ENCODE assay signal across 1 cellular context in the genomic region with DNA sequence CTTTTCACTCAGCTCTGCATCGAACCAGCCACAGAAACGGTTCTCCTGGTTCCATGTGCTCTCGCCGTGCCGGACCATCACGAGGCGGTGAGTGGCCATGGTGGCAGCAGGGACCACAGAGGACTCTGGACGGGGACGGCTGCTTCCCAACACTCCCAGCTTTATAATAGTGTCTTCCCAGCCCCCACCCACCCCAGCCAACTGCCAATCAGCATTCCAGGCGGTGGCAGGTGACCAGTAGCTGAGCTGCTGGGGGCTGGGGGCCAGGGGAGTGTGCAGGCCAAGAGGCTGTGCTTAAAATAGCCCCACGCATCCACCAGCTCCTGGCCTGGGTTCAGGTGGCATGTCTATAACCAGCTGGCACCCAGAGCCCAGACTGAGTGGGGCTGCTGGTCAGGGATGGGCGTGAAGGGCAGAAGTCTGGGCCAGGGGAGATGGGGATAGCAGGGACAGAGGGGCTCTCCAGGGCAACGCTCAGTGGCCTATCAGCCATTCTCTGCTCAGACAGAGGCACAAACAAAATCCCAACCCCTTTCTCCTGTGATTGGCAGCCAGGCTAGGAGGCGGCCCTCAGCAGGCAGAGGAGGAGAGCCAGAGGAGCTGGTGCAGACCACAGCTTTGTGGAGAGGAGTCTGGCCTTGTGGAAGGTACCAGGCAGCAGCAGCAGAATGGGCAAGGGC.
A peak's percentile ranks its signal among the peaks of the same experiment; 100 is the strongest.
TF ChIP-seq lines count a peak whose summit lies in the region.

A gene (minus strand): TSS at position 137 of the 680 bp plus-strand sequence. CDS start 38 bp downstream, at position 99.

TF ChIP-seq in WTC11, 78 proteins besides CTCF, POLR2A, EP300 and RAD21 (continued from another document):
- TF ChIP-seq, protein P1, sequence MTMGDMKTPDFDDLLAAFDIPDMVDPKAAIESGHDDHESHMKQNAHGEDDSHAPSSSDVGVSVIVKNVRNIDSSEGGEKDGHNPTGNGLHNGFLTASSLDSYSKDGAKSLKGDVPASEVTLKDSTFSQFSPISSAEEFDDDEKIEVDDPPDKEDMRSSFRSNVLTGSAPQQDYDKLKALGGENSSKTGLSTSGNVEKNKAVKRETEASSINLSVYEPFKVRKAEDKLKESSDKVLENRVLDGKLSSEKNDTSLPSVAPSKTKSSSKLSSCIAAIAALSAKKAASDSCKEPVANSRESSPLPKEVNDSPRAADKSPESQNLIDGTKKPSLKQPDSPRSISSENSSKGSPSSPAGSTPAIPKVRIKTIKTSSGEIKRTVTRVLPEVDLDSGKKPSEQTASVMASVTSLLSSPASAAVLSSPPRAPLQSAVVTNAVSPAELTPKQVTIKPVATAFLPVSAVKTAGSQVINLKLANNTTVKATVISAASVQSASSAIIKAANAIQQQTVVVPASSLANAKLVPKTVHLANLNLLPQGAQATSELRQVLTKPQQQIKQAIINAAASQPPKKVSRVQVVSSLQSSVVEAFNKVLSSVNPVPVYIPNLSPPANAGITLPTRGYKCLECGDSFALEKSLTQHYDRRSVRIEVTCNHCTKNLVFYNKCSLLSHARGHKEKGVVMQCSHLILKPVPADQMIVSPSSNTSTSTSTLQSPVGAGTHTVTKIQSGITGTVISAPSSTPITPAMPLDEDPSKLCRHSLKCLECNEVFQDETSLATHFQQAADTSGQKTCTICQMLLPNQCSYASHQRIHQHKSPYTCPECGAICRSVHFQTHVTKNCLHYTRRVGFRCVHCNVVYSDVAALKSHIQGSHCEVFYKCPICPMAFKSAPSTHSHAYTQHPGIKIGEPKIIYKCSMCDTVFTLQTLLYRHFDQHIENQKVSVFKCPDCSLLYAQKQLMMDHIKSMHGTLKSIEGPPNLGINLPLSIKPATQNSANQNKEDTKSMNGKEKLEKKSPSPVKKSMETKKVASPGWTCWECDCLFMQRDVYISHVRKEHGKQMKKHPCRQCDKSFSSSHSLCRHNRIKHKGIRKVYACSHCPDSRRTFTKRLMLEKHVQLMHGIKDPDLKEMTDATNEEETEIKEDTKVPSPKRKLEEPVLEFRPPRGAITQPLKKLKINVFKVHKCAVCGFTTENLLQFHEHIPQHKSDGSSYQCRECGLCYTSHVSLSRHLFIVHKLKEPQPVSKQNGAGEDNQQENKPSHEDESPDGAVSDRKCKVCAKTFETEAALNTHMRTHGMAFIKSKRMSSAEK (CRISPR knock-in tag; IDR thresholded peaks at IDR 0.05; ENCODE audit: borderline replicate concordance), result no peak
- TF ChIP-seq SMAD4 (CRISPR knock-in tag; IDR thresholded peaks at IDR 0.05) (no peak), SP1 (CRISPR knock-in tag; conservative IDR thresholded peaks at IDR 0.05) (0 out of 2 replicates have a peak, but pooled peaks have one; percentile 28), ETV6 (CRISPR knock-in tag; IDR thresholded peaks at IDR 0.05) (no peak), ZBTB21 (CRISPR knock-in tag; IDR thresholded peaks at IDR 0.05; ENCODE audit: borderline replicate concordance) (no peak), SOX15 (CRISPR knock-in tag; IDR thresholded peaks at IDR 0.05) (no peak)
- TF ChIP-seq, protein P2, sequence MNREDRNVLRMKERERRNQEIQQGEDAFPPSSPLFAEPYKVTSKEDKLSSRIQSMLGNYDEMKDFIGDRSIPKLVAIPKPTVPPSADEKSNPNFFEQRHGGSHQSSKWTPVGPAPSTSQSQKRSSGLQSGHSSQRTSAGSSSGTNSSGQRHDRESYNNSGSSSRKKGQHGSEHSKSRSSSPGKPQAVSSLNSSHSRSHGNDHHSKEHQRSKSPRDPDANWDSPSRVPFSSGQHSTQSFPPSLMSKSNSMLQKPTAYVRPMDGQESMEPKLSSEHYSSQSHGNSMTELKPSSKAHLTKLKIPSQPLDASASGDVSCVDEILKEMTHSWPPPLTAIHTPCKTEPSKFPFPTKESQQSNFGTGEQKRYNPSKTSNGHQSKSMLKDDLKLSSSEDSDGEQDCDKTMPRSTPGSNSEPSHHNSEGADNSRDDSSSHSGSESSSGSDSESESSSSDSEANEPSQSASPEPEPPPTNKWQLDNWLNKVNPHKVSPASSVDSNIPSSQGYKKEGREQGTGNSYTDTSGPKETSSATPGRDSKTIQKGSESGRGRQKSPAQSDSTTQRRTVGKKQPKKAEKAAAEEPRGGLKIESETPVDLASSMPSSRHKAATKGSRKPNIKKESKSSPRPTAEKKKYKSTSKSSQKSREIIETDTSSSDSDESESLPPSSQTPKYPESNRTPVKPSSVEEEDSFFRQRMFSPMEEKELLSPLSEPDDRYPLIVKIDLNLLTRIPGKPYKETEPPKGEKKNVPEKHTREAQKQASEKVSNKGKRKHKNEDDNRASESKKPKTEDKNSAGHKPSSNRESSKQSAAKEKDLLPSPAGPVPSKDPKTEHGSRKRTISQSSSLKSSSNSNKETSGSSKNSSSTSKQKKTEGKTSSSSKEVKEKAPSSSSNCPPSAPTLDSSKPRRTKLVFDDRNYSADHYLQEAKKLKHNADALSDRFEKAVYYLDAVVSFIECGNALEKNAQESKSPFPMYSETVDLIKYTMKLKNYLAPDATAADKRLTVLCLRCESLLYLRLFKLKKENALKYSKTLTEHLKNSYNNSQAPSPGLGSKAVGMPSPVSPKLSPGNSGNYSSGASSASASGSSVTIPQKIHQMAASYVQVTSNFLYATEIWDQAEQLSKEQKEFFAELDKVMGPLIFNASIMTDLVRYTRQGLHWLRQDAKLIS (CRISPR knock-in tag; IDR thresholded peaks at IDR 0.05; ENCODE audit: borderline replicate concordance), result no peak
- TF ChIP-seq, protein P3, sequence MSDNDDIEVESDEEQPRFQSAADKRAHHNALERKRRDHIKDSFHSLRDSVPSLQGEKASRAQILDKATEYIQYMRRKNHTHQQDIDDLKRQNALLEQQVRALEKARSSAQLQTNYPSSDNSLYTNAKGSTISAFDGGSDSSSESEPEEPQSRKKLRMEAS (CRISPR knock-in tag; IDR thresholded peaks at IDR 0.05), result 0 out of 2 replicates have a peak, but pooled peaks have one; percentile 1
- TF ChIP-seq, protein P4, sequence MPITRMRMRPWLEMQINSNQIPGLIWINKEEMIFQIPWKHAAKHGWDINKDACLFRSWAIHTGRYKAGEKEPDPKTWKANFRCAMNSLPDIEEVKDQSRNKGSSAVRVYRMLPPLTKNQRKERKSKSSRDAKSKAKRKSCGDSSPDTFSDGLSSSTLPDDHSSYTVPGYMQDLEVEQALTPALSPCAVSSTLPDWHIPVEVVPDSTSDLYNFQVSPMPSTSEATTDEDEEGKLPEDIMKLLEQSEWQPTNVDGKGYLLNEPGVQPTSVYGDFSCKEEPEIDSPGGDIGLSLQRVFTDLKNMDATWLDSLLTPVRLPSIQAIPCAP (CRISPR knock-in tag; IDR thresholded peaks at IDR 0.05), result no peak
- TF ChIP-seq, protein P5, sequence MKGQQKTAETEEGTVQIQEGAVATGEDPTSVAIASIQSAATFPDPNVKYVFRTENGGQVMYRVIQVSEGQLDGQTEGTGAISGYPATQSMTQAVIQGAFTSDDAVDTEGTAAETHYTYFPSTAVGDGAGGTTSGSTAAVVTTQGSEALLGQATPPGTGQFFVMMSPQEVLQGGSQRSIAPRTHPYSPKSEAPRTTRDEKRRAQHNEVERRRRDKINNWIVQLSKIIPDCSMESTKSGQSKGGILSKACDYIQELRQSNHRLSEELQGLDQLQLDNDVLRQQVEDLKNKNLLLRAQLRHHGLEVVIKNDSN (CRISPR knock-in tag; IDR thresholded peaks at IDR 0.05), result peak; percentile 37; the same call in 1 of the 2 replicates
- TF ChIP-seq, protein P6, sequence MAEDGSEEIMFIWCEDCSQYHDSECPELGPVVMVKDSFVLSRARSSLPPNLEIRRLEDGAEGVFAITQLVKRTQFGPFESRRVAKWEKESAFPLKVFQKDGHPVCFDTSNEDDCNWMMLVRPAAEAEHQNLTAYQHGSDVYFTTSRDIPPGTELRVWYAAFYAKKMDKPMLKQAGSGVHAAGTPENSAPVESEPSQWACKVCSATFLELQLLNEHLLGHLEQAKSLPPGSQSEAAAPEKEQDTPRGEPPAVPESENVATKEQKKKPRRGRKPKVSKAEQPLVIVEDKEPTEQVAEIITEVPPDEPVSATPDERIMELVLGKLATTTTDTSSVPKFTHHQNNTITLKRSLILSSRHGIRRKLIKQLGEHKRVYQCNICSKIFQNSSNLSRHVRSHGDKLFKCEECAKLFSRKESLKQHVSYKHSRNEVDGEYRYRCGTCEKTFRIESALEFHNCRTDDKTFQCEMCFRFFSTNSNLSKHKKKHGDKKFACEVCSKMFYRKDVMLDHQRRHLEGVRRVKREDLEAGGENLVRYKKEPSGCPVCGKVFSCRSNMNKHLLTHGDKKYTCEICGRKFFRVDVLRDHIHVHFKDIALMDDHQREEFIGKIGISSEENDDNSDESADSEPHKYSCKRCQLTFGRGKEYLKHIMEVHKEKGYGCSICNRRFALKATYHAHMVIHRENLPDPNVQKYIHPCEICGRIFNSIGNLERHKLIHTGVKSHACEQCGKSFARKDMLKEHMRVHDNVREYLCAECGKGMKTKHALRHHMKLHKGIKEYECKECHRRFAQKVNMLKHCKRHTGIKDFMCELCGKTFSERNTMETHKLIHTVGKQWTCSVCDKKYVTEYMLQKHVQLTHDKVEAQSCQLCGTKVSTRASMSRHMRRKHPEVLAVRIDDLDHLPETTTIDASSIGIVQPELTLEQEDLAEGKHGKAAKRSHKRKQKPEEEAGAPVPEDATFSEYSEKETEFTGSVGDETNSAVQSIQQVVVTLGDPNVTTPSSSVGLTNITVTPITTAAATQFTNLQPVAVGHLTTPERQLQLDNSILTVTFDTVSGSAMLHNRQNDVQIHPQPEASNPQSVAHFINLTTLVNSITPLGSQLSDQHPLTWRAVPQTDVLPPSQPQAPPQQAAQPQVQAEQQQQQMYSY (CRISPR knock-in tag; IDR thresholded peaks at IDR 0.05), result peak; percentile 94
- TF ChIP-seq, protein P7, sequence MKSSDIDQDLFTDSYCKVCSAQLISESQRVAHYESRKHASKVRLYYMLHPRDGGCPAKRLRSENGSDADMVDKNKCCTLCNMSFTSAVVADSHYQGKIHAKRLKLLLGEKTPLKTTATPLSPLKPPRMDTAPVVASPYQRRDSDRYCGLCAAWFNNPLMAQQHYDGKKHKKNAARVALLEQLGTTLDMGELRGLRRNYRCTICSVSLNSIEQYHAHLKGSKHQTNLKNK (CRISPR knock-in tag; IDR thresholded peaks at IDR 0.05), result no peak
